Comparison of ENCODE assay signal across 14 cellular contexts in genomic region chr1:225940385-225941151, GRCh38. TPM values are rescaled to one million over a fixed set of nuclear protein-coding genes. Genes with fewer than 3 reads are reported as not detected.
DNase-seq lines count a peak whose midpoint lies in the region; ATAC-seq and TF ChIP-seq lines count a peak whose summit lies in the region.
"Had no signal": no experiment of that assay in that cellular context is flagged by ENCODE, and none has a peak within 500 bp of the region (broad histone marks: within the 10 kb centered on the region; RNA-seq: fewer than 3 reads in every experiment).

No MANE protein-coding gene starts in this region.

- H3K4me3 ChIP-seq in neural progenitor cell (no peak overlapping the region), mammary epithelial cell (replicated peaks in 1 of 3; ENCODE audit: insufficient read depth in 1 of 3, low read depth in 2 of 3, low read length in 3 of 3) (no peak overlapping the region)

- H2AFZ ChIP-seq in neural progenitor cell (replicated peaks) (no peak overlapping the region), mammary epithelial cell (ENCODE audit: low read depth, low read length) (no peak overlapping the region)

- CTCF ChIA-PET in activated CD8-positive, alpha-beta T cell treated with anti-CD3 and anti-CD28 coated beads, Interleukin-2, amount 10 ng/mL, durations not matched to agents 7 days and 5 days (lab: Charles Lee), result interaction anchor here (1.6 kb wide), 1 partner anchor 22 kb away, joined by 5 read pairs; no protein-coding TSS in a partner anchor
- CTCF ChIA-PET in mammary epithelial cell (lab: Charles Lee; ENCODE audit: low non-redundant PET), result no interaction called here

- H3K36me3 ChIP-seq in neural progenitor cell, result no peaks in the 10 kb centered on the region
- no peaks in the 10 kb centered on the region for H3K36me3 ChIP-seq in mammary epithelial cell (ENCODE audit: insufficient read depth, low read length)

- H4K20me1 ChIP-seq in neural progenitor cell (ENCODE audit: low read depth) (no peaks in the 10 kb centered on the region), mammary epithelial cell (ENCODE audit: insufficient read depth, low read length) (no peaks in the 10 kb centered on the region)

- peaks cover 14% of the 10 kb centered on the region for H3K4me1 Mint-ChIP-seq in stimulated activated naive CD8-positive, alpha-beta T cell treated with anti-CD3 and anti-CD28 coated beads, Interleukin-15, amount 100 ng/mL, for 72 hours
- H3K4me1 Mint-ChIP-seq in neural progenitor cell, result peaks cover 30% of the 10 kb centered on the region
- H3K4me1 Mint-ChIP-seq in activated CD8-positive, alpha-beta T cell treated with anti-CD3 and anti-CD28 coated beads, Interleukin-2, amount 10 ng/mL, durations not matched to agents 7 days and 5 days (ENCODE audit: low read depth), result peaks cover 15% of the 10 kb centered on the region

- dilution Hi-C loops in mammary epithelial cell (cut with HindIII; ENCODE audit: low sequenced_read_pairs), result no loop called here

- no peak for DNase-seq in stimulated activated naive CD8-positive, alpha-beta T cell treated with anti-CD3 and anti-CD28 coated beads, Interleukin-15, amount 100 ng/mL, for 72 hours
- DNase-seq in stimulated activated naive CD8-positive, alpha-beta T cell treated with anti-CD3 and anti-CD28 coated beads, Interleukin-15, Interleukin-2, amounts not matched to agents 100 U/mL and 50 U/mL, for 24 hours, result no peak
- no peak for DNase-seq in neural progenitor cell (ENCODE audit: low spot score)
- no peak for DNase-seq in activated CD8-positive, alpha-beta T cell treated with anti-CD3 and anti-CD28 coated beads, Interleukin-2, amount 10 ng/mL, durations not matched to agents 7 days and 5 days
- no peak for DNase-seq in mammary epithelial cell
- DNase-seq: 8988T; activated CD4-positive, CD25-positive, alpha-beta regulatory T cell; CD4-positive, alpha-beta memory T cell; NCI-H1417 had no signal

- H3K4me2 ChIP-seq in neural progenitor cell (peak overlapping the region; percentile 46), mammary epithelial cell (ENCODE audit: insufficient read depth, low read depth, low read length) (no peak overlapping the region)

- H3K27ac ChIP-seq in neural progenitor cell (no peak overlapping the region), mammary epithelial cell (ENCODE audit: insufficient read depth, low read depth, low read length) (no peak overlapping the region)

- H3K4me1 ChIP-seq in neural progenitor cell (peaks cover 27% of the 10 kb centered on the region), mammary epithelial cell (ENCODE audit: insufficient read depth, low read length) (peaks cover 7% of the 10 kb centered on the region)

- peaks cover 7% of the 10 kb centered on the region for H3K27me3 Mint-ChIP-seq in stimulated activated naive CD8-positive, alpha-beta T cell treated with anti-CD3 and anti-CD28 coated beads, Interleukin-15, amount 100 ng/mL, for 72 hours
- H3K27me3 Mint-ChIP-seq in neural progenitor cell (ENCODE audit: insufficient read depth, low read depth), result peaks cover 2% of the 10 kb centered on the region
- peaks cover 5% of the 10 kb centered on the region for H3K27me3 Mint-ChIP-seq in activated CD8-positive, alpha-beta T cell treated with anti-CD3 and anti-CD28 coated beads, Interleukin-2, amount 10 ng/mL, durations not matched to agents 7 days and 5 days (ENCODE audit: low read depth)

- no peak overlapping the region for H3K27ac Mint-ChIP-seq in stimulated activated naive CD8-positive, alpha-beta T cell treated with anti-CD3 and anti-CD28 coated beads, Interleukin-15, amount 100 ng/mL, for 72 hours
- peak overlapping the region; percentile 74 for H3K27ac Mint-ChIP-seq in neural progenitor cell
- no peak overlapping the region for H3K27ac Mint-ChIP-seq in activated CD8-positive, alpha-beta T cell treated with anti-CD3 and anti-CD28 coated beads, Interleukin-2, amount 10 ng/mL, durations not matched to agents 7 days and 5 days
- H3K27ac Mint-ChIP-seq: CD4-positive, alpha-beta memory T cell; IgD-negative memory B cell had no signal

- peaks cover 11% of the 10 kb centered on the region for H3F3A ChIP-seq in neural progenitor cell (ENCODE audit: low read depth)

- peak; percentile 41 for ATAC-seq in stimulated activated naive CD8-positive, alpha-beta T cell treated with anti-CD3 and anti-CD28 coated beads, Interleukin-15, amount 100 ng/mL, for 72 hours
- no peak for ATAC-seq in stimulated activated naive CD8-positive, alpha-beta T cell treated with anti-CD3 and anti-CD28 coated beads, Interleukin-15, Interleukin-2, amounts not matched to agents 100 U/mL and 50 U/mL, for 24 hours
- no peak for ATAC-seq in activated CD8-positive, alpha-beta T cell treated with anti-CD3 and anti-CD28 coated beads, Interleukin-2, amount 10 ng/mL, durations not matched to agents 7 days and 5 days
- no peak for ATAC-seq in GM21576 (IDR thresholded peaks at IDR 0.05; ENCODE audit: unreplicated experiment)

- 94% methylated on average over 10 of the region's 25 CpGs for WGBS in mammary epithelial cell (ENCODE audit: low coverage, missing lambda C conversion rate)

- TF ChIP-seq CTCF in neural progenitor cell (IDR thresholded peaks at IDR 0.05) (no peak), mammary epithelial cell (conservative IDR thresholded peaks at IDR 0.05 in 1 of 2, IDR thresholded peaks at IDR 0.05 in 1 of 2; ENCODE audit: extremely low read depth in 1 of 2, insufficient read depth in 1 of 2, low read depth in 1 of 2, low read length in 2 of 2) (no peak)

- POLR2A ChIA-PET in activated CD8-positive, alpha-beta T cell treated with anti-CD3 and anti-CD28 coated beads, Interleukin-2, amount 10 ng/mL, durations not matched to agents 7 days and 5 days (lab: Charles Lee), result interaction anchor here (0.7 kb wide), 1 partner anchor 473 kb away, joined by 3 read pairs; no protein-coding TSS in a partner anchor

- no peaks in the 10 kb centered on the region for H3K79me2 ChIP-seq in neural progenitor cell (ENCODE audit: low read depth)
- H3K79me2 ChIP-seq in mammary epithelial cell (ENCODE audit: insufficient read depth, low read length), result no peaks in the 10 kb centered on the region

- in situ Hi-C loops in mammary epithelial cell (cut with MboI; ENCODE audit: low sequenced_read_pairs in 2 of 2), result no loop called here

- H3K36me3 Mint-ChIP-seq in neural progenitor cell, result no peaks in the 10 kb centered on the region
- H3K36me3 Mint-ChIP-seq in activated CD8-positive, alpha-beta T cell treated with anti-CD3 and anti-CD28 coated beads, Interleukin-2, amount 10 ng/mL, durations not matched to agents 7 days and 5 days (ENCODE audit: low read depth), result no peaks in the 10 kb centered on the region
- H3K36me3 Mint-ChIP-seq: CD4-positive, alpha-beta memory T cell; IgD-negative memory B cell had no signal

- H3K4me3 Mint-ChIP-seq in stimulated activated naive CD8-positive, alpha-beta T cell treated with anti-CD3 and anti-CD28 coated beads, Interleukin-15, amount 100 ng/mL, for 72 hours, result no peak overlapping the region
- H3K4me3 Mint-ChIP-seq in neural progenitor cell, result no peak overlapping the region
- no peak overlapping the region for H3K4me3 Mint-ChIP-seq in activated CD8-positive, alpha-beta T cell treated with anti-CD3 and anti-CD28 coated beads, Interleukin-2, amount 10 ng/mL, durations not matched to agents 7 days and 5 days
- H3K4me3 Mint-ChIP-seq: CD4-positive, alpha-beta memory T cell; IgD-negative memory B cell had no signal

- H3K9ac ChIP-seq in neural progenitor cell (no peak overlapping the region), mammary epithelial cell (ENCODE audit: insufficient read depth, low read length) (no peak overlapping the region)

- no peaks in the 10 kb centered on the region for H3K9me3 ChIP-seq in neural progenitor cell (ENCODE audit: low read depth)
- H3K9me3 ChIP-seq in mammary epithelial cell (replicated peaks; ENCODE audit: insufficient read depth, low read length), result no peaks in the 10 kb centered on the region

- intact Hi-C loops in mammary epithelial cell (cut with micrococcal nuclease), result no loop called here

- H3K9me3 Mint-ChIP-seq in stimulated activated naive CD8-positive, alpha-beta T cell treated with anti-CD3 and anti-CD28 coated beads, Interleukin-15, amount 100 ng/mL, for 72 hours, result no peaks in the 10 kb centered on the region
- no peaks in the 10 kb centered on the region for H3K9me3 Mint-ChIP-seq in neural progenitor cell
- no peaks in the 10 kb centered on the region for H3K9me3 Mint-ChIP-seq in activated CD8-positive, alpha-beta T cell treated with anti-CD3 and anti-CD28 coated beads, Interleukin-2, amount 10 ng/mL, durations not matched to agents 7 days and 5 days (ENCODE audit: insufficient read depth)
- H3K9me3 Mint-ChIP-seq: CD4-positive, alpha-beta memory T cell; IgD-negative memory B cell had no signal

- BruUV-seq in mammary epithelial cell (replicated peaks; lab: Mats Ljungman, UMichigan), result no TSS peak

- H3K27me3 ChIP-seq in neural progenitor cell, result peaks cover 19% of the 10 kb centered on the region
- H3K27me3 ChIP-seq in mammary epithelial cell (ENCODE audit: insufficient read depth, low read length), result no peaks in the 10 kb centered on the region

RNA-seq across cellular contexts. Expression of gene LEFTY2, which starts 0.5 kb away (rescaled TPM):
- total RNA-seq in neural progenitor cell (ENCODE audit: low replicate concordance) (not detected in 2 replicates), mammary epithelial cell (not detected)
- total RNA-seq in activated CD8-positive, alpha-beta T cell treated with anti-CD3 and anti-CD28 coated beads, Interleukin-2, amount 10 ng/mL, durations not matched to agents 7 days and 5 days, result not detected
- not detected for polyA plus RNA-seq in mammary epithelial cell
- polyA minus RNA-seq in mammary epithelial cell, result not detected
- total RNA-seq: CD4-positive, alpha-beta memory T cell; epithelial cell of proximal tubule had no signal
- polyA plus RNA-seq: CD4-positive, alpha-beta memory T cell; neural cell had no signal

RNA-seq across cellular contexts. Expression of gene PYCR2, which starts 16.5 kb away (rescaled TPM):
- 23.8 and 54.7 TPM in 2 replicates for total RNA-seq in neural progenitor cell (ENCODE audit: low replicate concordance)
- 100 to 1,000 TPM; 122 to 126 TPM for total RNA-seq in activated CD8-positive, alpha-beta T cell treated with anti-CD3 and anti-CD28 coated beads, Interleukin-2, amount 10 ng/mL, durations not matched to agents 7 days and 5 days
- 10 to 100 TPM; 64.2 to 73.1 TPM for total RNA-seq in mammary epithelial cell
- 73.6 TPM for polyA plus RNA-seq in mammary epithelial cell
- polyA minus RNA-seq in mammary epithelial cell, result 83.2 TPM

RNA-seq across cellular contexts. Expression of gene LEFTY1, which starts 51.6 kb away (rescaled TPM):
- not detected in 2 replicates for total RNA-seq in neural progenitor cell (ENCODE audit: low replicate concordance)
- total RNA-seq in activated CD8-positive, alpha-beta T cell treated with anti-CD3 and anti-CD28 coated beads, Interleukin-2, amount 10 ng/mL, durations not matched to agents 7 days and 5 days, result not detected
- not detected for total RNA-seq in mammary epithelial cell
- polyA plus RNA-seq in mammary epithelial cell, result not detected
- polyA minus RNA-seq in mammary epithelial cell, result not detected
- total RNA-seq: cerebellum, epithelial cell of proximal tubule had no signal
- polyA plus RNA-seq: CD4-positive, alpha-beta memory T cell; IgD-negative memory B cell had no signal

RNA-seq across cellular contexts. Expression of gene TMEM63A, which starts 58.4 kb away (rescaled TPM):
- total RNA-seq in neural progenitor cell (ENCODE audit: low replicate concordance), result 5.1 and 12.3 TPM in 2 replicates
- 10 to 100 TPM; 83.5 to 85.8 TPM for total RNA-seq in activated CD8-positive, alpha-beta T cell treated with anti-CD3 and anti-CD28 coated beads, Interleukin-2, amount 10 ng/mL, durations not matched to agents 7 days and 5 days
- 10 to 100 TPM; 25.2 to 37.3 TPM for total RNA-seq in mammary epithelial cell
- polyA plus RNA-seq in mammary epithelial cell, result 17.7 TPM
- polyA minus RNA-seq in mammary epithelial cell, result 20.1 TPM
- polyA plus RNA-seq: neural cell had no signal

RNA-seq across cellular contexts. Expression of gene SDE2, which starts 58.6 kb away (rescaled TPM):
- total RNA-seq in neural progenitor cell (ENCODE audit: low replicate concordance) (18.8 and 29.2 TPM in 2 replicates), mammary epithelial cell (10 to 100 TPM; 22.0 to 23.5 TPM)
- 10 to 100 TPM; 15.4 to 16.9 TPM for total RNA-seq in activated CD8-positive, alpha-beta T cell treated with anti-CD3 and anti-CD28 coated beads, Interleukin-2, amount 10 ng/mL, durations not matched to agents 7 days and 5 days
- 7.8 TPM for polyA plus RNA-seq in mammary epithelial cell
- polyA minus RNA-seq in mammary epithelial cell, result 12.1 TPM
